Comparison of ENCODE assay signal across 3 cellular contexts in genomic region chrX:20838477-20838876, GRCh38.
"Had no signal": no experiment of that assay in that cellular context is flagged by ENCODE, and none has a peak within 500 bp of the region (broad histone marks: within the 10 kb centered on the region; RNA-seq: fewer than 3 reads in every experiment).

No MANE protein-coding gene starts in this region.

- DNase-seq: GDM1, GF-D8 had no signal

- H3K4me3 ChIP-seq: GM12878 had no signal

- ATAC-seq: GM12878 had no signal
